In genomic region chr7:132861424-132861823, GRCh38 we compare ENCODE assay signal across 3 cellular contexts.
"Had no signal": no experiment of that assay in that cellular context is flagged by ENCODE, and none has a peak within 500 bp of the region (broad histone marks: within the 10 kb centered on the region; RNA-seq: fewer than 3 reads in every experiment).

No MANE protein-coding gene starts in this region.

- H3K4me3 ChIP-seq: GM12878 had no signal

- ATAC-seq: GM12878 had no signal

- DNase-seq: GDM1, GF-D8 had no signal
